Comparison of ENCODE assay signal across 26 cellular contexts in genomic region chr2:62547849-62548248, GRCh38. TPM values are rescaled to one million over a fixed set of nuclear protein-coding genes. Genes with fewer than 3 reads are reported as not detected.
DNase-seq lines count a peak whose midpoint lies in the region; ATAC-seq, FAIRE-seq and TF ChIP-seq lines count a peak whose summit lies in the region.
"Had no signal": no experiment of that assay in that cellular context is flagged by ENCODE, and none has a peak within 500 bp of the region (broad histone marks: within the 10 kb centered on the region; RNA-seq: fewer than 3 reads in every experiment).

No MANE protein-coding gene starts in this region.

- no peaks in the 10 kb centered on the region for H4K20me1 ChIP-seq in HepG2 (ENCODE audit: insufficient read depth, low read length)

- WGBS in HepG2 (ENCODE audit: low lambda C conversion rate), result 83% methylated on average over 3 of the region's 3 CpGs

- H3K27me3 ChIP-seq in HepG2 (ENCODE audit: control insufficient read depth in 1 of 2, insufficient read depth in 2 of 2, low read length in 2 of 2), result no peaks in the 10 kb centered on the region
- no peaks in the 10 kb centered on the region for H3K27me3 ChIP-seq in upper lobe of right lung
- H3K27me3 ChIP-seq: BE2C, SJCRH30 had no signal

- in situ Hi-C loops in astrocyte of the spinal cord (cut with HindIII; ENCODE audit: low sequenced_read_pairs) (no loop called here), HepG2 (cut with HindIII; ENCODE audit: extremely low pct_ligation_motif_present, low pct_unique_long_range_greater_than_20kb) (no loop called here)

- no peak for FAIRE-seq in HepG2 (lab: Jason Lieb, UNC)
- FAIRE-seq: GM12891 had no signal

- no peak for TF ChIP-seq POLR2A in HepG2 (IDR thresholded peaks at IDR 0.05; ENCODE audit: insufficient read depth in 1 of 2, low read depth in 2 of 2, low read length in 2 of 2)

- BruUV-seq in HepG2 (replicated peaks; lab: Mats Ljungman, UMichigan), result no TSS peak

- H3K4me1 ChIP-seq in HepG2 (ENCODE audit: insufficient read depth, low read length) (peaks cover 13% of the 10 kb centered on the region; the same call in 1 of the 2 replicates), upper lobe of right lung (no peaks in the 10 kb centered on the region)
- H3K4me1 ChIP-seq: BE2C, SJCRH30 had no signal

- ATAC-seq in HepG2 (no peak), upper lobe of right lung (no peak), HG02938 (IDR thresholded peaks at IDR 0.05; ENCODE audit: unreplicated experiment) (no peak)
- ATAC-seq: PC-3, Right ventricle myocardium inferior had no signal

- TF ChIP-seq CTCF in astrocyte of the spinal cord (IDR thresholded peaks at IDR 0.05; ENCODE audit: low read depth, low read length) (no peak), HepG2 (CRISPR knock-in tag; IDR thresholded peaks at IDR 0.05) (no peak), upper lobe of right lung (IDR thresholded peaks at IDR 0.05) (no peak)

- H3K27ac ChIP-seq in HepG2 (ENCODE audit: extremely low read length, insufficient read depth, low read length) (no peak overlapping the region), upper lobe of right lung (no peak overlapping the region)
- H3K27ac ChIP-seq: 22Rv1, HL-60, SJCRH30 had no signal

- H3K36me3 ChIP-seq in HepG2 (replicated peaks in 1 of 2; ENCODE audit: control insufficient read depth in 1 of 2, insufficient read depth in 2 of 2, low read length in 2 of 2), result no peaks in the 10 kb centered on the region
- H3K36me3 ChIP-seq in upper lobe of right lung, result no peaks in the 10 kb centered on the region
- H3K36me3 ChIP-seq: BE2C, SJCRH30 had no signal

- no peaks in the 10 kb centered on the region for H3K79me2 ChIP-seq in HepG2 (ENCODE audit: insufficient read depth, low read length)

- intact Hi-C loops in HepG2 (cut with micrococcal nuclease; ENCODE audit: unreplicated experiment), result no loop called here
- intact Hi-C loops in upper lobe of right lung (cut with DNase I), result no loop called here
- intact Hi-C loops in head of caudate nucleus (cut with DNase I), result no loop called here

- TF ChIP-seq EP300 in HepG2 (IDR thresholded peaks at IDR 0.05; ENCODE audit: low read depth in 2 of 2, low read length in 2 of 2), result no peak
- no peak for TF ChIP-seq EP300 in HepG2 (CRISPR knock-in tag; IDR thresholded peaks at IDR 0.05; ENCODE audit: borderline replicate concordance)

- TF ChIP-seq RAD21 in HepG2 (CRISPR knock-in tag; IDR thresholded peaks at IDR 0.05), result no peak

- CTCF ChIA-PET in HepG2 (lab: Yijun Ruan, JAX; ENCODE audit: low intra/inter-chr PET ratio, low total read pairs), result no interaction called here

- H3K9ac ChIP-seq in HepG2 (ENCODE audit: insufficient read depth, low read depth, low read length), result no peak overlapping the region

- peak overlapping the region; percentile 4 for H2AFZ ChIP-seq in HepG2 (ENCODE audit: low read length)

- no peaks in the 10 kb centered on the region for H3K9me3 ChIP-seq in HepG2 (ENCODE audit: low read length)
- H3K9me3 ChIP-seq in upper lobe of right lung, result no peaks in the 10 kb centered on the region
- H3K9me3 ChIP-seq: BE2C, SJCRH30 had no signal

- no peak overlapping the region for H3K4me2 ChIP-seq in HepG2 (ENCODE audit: low read depth, low read length)

- POLR2A ChIA-PET in HepG2 (lab: Yijun Ruan, JAX), result interaction anchor here (1.3 kb wide), 2 partner anchors 17 to 22 kb away, joined by 3 to 4 read pairs; no protein-coding TSS in a partner anchor

- DNase-seq in SKM-1 treated with dmso at 0.1 percent for 144 hours (lab: John Stamatoyannopoulos, UW; ENCODE audit: unreplicated experiment) (peak; percentile 5), SKM-1 (lab: John Stamatoyannopoulos, UW; ENCODE audit: unreplicated experiment) (no peak), astrocyte of the spinal cord (ENCODE audit: low read depth, low spot score) (peak; percentile 15), HepG2 (ENCODE audit: low spot score) (no peak), upper lobe of right lung (no peak), head of caudate nucleus (no peak)
- DNase-seq: ACHN; BE2C; CD8-positive, alpha-beta memory T cell; DMS 273 treated with DMSO at 0.1 percent for 48 hours; DMS79 treated with DMSO at 0.1 percent for 48 hours; GF-D8; Karpas-422; NCI-H1105; NCI-H1436 treated with DMSO at 0.1 percent for 48 hours; NCI-H187 treated with DMSO at 0.1 percent for 48 hours; NCI-H2171 treated with DMSO at 0.1 percent for 48 hours; NCI-H524 treated with DMSO at 0.1 percent for 48 hours; NCI-H774; PC-3; SJCRH30 had no signal

- no peak overlapping the region for H3K4me3 ChIP-seq in astrocyte of the spinal cord (ENCODE audit: low read depth, low read length)
- H3K4me3 ChIP-seq in HepG2 (replicated peaks in 1 of 3; ENCODE audit: insufficient read depth in 1 of 3, low read depth in 2 of 3, low read length in 3 of 3), result no peak overlapping the region
- no peak overlapping the region for H3K4me3 ChIP-seq in upper lobe of right lung
- H3K4me3 ChIP-seq: SJCRH30 had no signal

TF ChIP-seq in HepG2, 621 proteins besides CTCF, POLR2A, EP300 and RAD21:
- TF ChIP-seq THAP8 (CRISPR knock-in tag; IDR thresholded peaks at IDR 0.05; ENCODE audit: borderline replicate concordance) (no peak), HNRNPL (IDR thresholded peaks at IDR 0.05; ENCODE audit: low read depth, low read length) (no peak), LCORL (IDR thresholded peaks at IDR 0.05) (no peak), LCORL (CRISPR knock-in tag; IDR thresholded peaks at IDR 0.05) (no peak), NFE2L2 (IDR thresholded peaks at IDR 0.05; ENCODE audit: low read length) (no peak), ZNF496 (CRISPR knock-in tag; IDR thresholded peaks at IDR 0.05; ENCODE audit: insufficient replicate concordance) (no peak), ZNF557 (CRISPR knock-in tag; IDR thresholded peaks at IDR 0.05) (no peak), ZBTB2 (CRISPR knock-in tag; IDR thresholded peaks at IDR 0.05; ENCODE audit: low read depth) (no peak), CBX5 (CRISPR knock-in tag; IDR thresholded peaks at IDR 0.05; ENCODE audit: borderline replicate concordance) (no peak), ZNF512 (CRISPR knock-in tag; IDR thresholded peaks at IDR 0.05) (no peak), NFE2 (CRISPR knock-in tag; IDR thresholded peaks at IDR 0.05) (no peak)

RNA-seq across cellular contexts. Expression of gene TMEM17, which starts 41.9 kb away (rescaled TPM):
- 0.22 and 0.28 TPM in 2 replicates for total RNA-seq in HepG2 (2016; rRNA removed; fragmentation: Illumina TruSeq; extraction: Trizol)
- 0.18 TPM in 1 of 2 replicates, not detected in the other for total RNA-seq in HepG2 (2016; cell fraction: cytosol; rRNA removed; fragmentation: Illumina TruSeq; extraction: Trizol; ENCODE audit: low read depth)
- 0.07 and 0.30 TPM in 2 replicates for total RNA-seq in HepG2 (2016; cell fraction: insoluble cytoplasmic fraction; rRNA removed; fragmentation: Illumina TruSeq; extraction: Trizol)
- total RNA-seq in HepG2 (2016; cell fraction: membrane; rRNA removed; fragmentation: Illumina TruSeq; extraction: Trizol), result 0.24 and 0.25 TPM in 2 replicates
- total RNA-seq in HepG2 (2016; cell fraction: nucleus; rRNA removed; fragmentation: Illumina TruSeq; extraction: Trizol), result 0.40 TPM in 1 of 2 replicates, not detected in the other
- 0.30 and 0.50 TPM in 2 replicates for polyA plus RNA-seq in HepG2 (2011; rRNA removed)
- polyA plus RNA-seq in HepG2 (2011; cell fraction: cytosol; rRNA removed), result 0.20 and 0.33 TPM in 2 replicates
- 0.11 and 0.16 TPM in 2 replicates for polyA plus RNA-seq in HepG2 (2011; cell fraction: nucleus; rRNA removed)
- 0.16 and 0.24 TPM in 2 replicates for polyA plus RNA-seq in HepG2 (2012)
- polyA plus RNA-seq in HepG2 (2016; cell fraction: cytosol; fragmentation: Illumina TruSeq; extraction: Trizol; ENCODE audit: low read depth), result 0.19 and 0.25 TPM in 2 replicates
- polyA plus RNA-seq in HepG2 (2016; cell fraction: insoluble cytoplasmic fraction; fragmentation: Illumina TruSeq; extraction: Trizol; ENCODE audit: low read depth), result 0.12 and 0.22 TPM in 2 replicates
- 0.35 and 0.46 TPM in 2 replicates for polyA plus RNA-seq in HepG2 (2016; cell fraction: membrane; fragmentation: Illumina TruSeq; extraction: Trizol; ENCODE audit: low read depth)
- 0.25 and 0.76 TPM in 2 replicates for polyA plus RNA-seq in HepG2 (2016; cell fraction: nucleus; fragmentation: Illumina TruSeq; extraction: Trizol; ENCODE audit: insufficient read depth, low read depth)
- 0.21 and 0.32 TPM in 2 replicates for polyA minus RNA-seq in HepG2 (2011; rRNA and poly(A)+ RNA removed; ENCODE audit: low replicate concordance)
- 0.35 TPM in 1 of 2 replicates, not detected in the other for polyA minus RNA-seq in HepG2 (2011; cell fraction: cytosol; rRNA and poly(A)+ RNA removed)
- polyA minus RNA-seq in HepG2 (2011; cell fraction: nucleus; rRNA and poly(A)+ RNA removed), result 0.25 and 0.52 TPM in 2 replicates
- total RNA-seq in upper lobe of right lung, result 2.0 TPM
- polyA plus RNA-seq: CD8-positive, alpha-beta memory T cell had no signal

Comparison
In these comparisons a context has a peak if more than half of its experiments do, and no peak if none do; other contexts are left out.
1. DNase-seq: peak in SKM-1 treated with dmso at 0.1 percent for 144 hours (single experiment) and astrocyte of the spinal cord (single experiment); none in SKM-1 (single experiment), HepG2 (single experiment), upper lobe of right lung (single experiment) and head of caudate nucleus (0 of 42).